In the genomic region with DNA sequence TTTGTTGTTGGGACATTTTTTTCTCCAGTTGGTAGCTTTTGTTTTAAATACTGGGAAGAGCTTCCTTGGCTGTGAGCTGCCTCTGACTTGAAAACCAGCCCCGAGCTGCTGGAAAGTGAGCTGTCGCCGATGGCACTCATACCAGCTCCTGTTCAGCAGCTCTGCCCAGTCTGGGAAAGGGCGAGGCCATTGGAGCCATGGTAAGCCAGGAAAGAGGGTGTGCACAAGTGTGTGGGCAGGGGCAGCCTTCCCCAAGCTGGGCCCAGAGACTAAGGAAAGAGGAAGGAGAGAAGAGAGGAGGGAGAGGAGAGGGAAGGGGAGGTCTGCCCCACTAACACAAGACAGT, we compare ENCODE assay signal across 10 cellular contexts. TPM values are rescaled to one million over a fixed set of nuclear protein-coding genes. Genes with fewer than 3 reads are reported as not detected.
A peak's percentile ranks its signal among the peaks of the same experiment; 100 is the strongest.
DNase-seq lines count a peak whose midpoint lies in the region; ATAC-seq and TF ChIP-seq lines count a peak whose summit lies in the region.
"Had no signal": no experiment of that assay in that cellular context is flagged by ENCODE, and none has a peak within 500 bp of the region (broad histone marks: within the 10 kb centered on the region; RNA-seq: fewer than 3 reads in every experiment).

No MANE protein-coding gene starts in this region.

- H3K27ac ChIP-seq in MM.1S (ENCODE audit: low read length) (no peak overlapping the region), right lobe of liver (peak overlapping the region in 1 of 3 donors; percentile 38)
- H3K27ac ChIP-seq: RWPE1 had no signal

- no peaks in the 10 kb centered on the region for H3K9me3 Mint-ChIP-seq in activated T-helper 1 cell treated with anti-CD3 and anti-CD28 coated beads, Interleukin-12 subunit alpha, Interleukin-12 subunit beta, Interleukin-2, Interleukin-4 antibody, amounts not matched to agents 30 ng/mL and 10 ng/mL and 1 ng/mL, durations not matched to agents 14 hours and 24 hours and 36 hours

- H3F3A ChIP-seq in MM.1S (ENCODE audit: insufficient read depth, low read length): peaks cover 26% of the 10 kb centered on the region

- H3K36me3 Mint-ChIP-seq in activated T-helper 1 cell treated with anti-CD3 and anti-CD28 coated beads, Interleukin-12 subunit alpha, Interleukin-12 subunit beta, Interleukin-2, Interleukin-4 antibody, amounts not matched to agents 30 ng/mL and 10 ng/mL and 1 ng/mL, durations not matched to agents 14 hours and 24 hours and 36 hours (ENCODE audit: low read depth): no peaks in the 10 kb centered on the region

- no CpG with 5 or more reads among the region's 4 CpGs for WGBS in right lobe of liver (ENCODE audit: insufficient coverage, low coverage, low lambda C conversion rate, missing lambda C conversion rate)

- H3K9ac ChIP-seq in iPS-15b (ENCODE audit: low read depth, low read length) (no peak overlapping the region), MM.1S (ENCODE audit: low read length) (no peak overlapping the region)

- H3K9me3 ChIP-seq in iPS-15b (ENCODE audit: control insufficient read depth, insufficient read depth, low read length) (no peaks in the 10 kb centered on the region), MM.1S (replicated peaks; ENCODE audit: insufficient read depth, low read length) (no peaks in the 10 kb centered on the region), right lobe of liver (no peaks in the 10 kb centered on the region)

- peaks cover 50% of the 10 kb centered on the region for H3K27me3 Mint-ChIP-seq in activated T-helper 1 cell treated with anti-CD3 and anti-CD28 coated beads, Interleukin-12 subunit alpha, Interleukin-12 subunit beta, Interleukin-2, Interleukin-4 antibody, amounts not matched to agents 30 ng/mL and 10 ng/mL and 1 ng/mL, durations not matched to agents 14 hours and 24 hours and 36 hours (ENCODE audit: insufficient read depth)

- H3K27ac Mint-ChIP-seq in activated T-helper 1 cell treated with anti-CD3 and anti-CD28 coated beads, Interleukin-12 subunit alpha, Interleukin-12 subunit beta, Interleukin-2, Interleukin-4 antibody, amounts not matched to agents 30 ng/mL and 10 ng/mL and 1 ng/mL, durations not matched to agents 14 hours and 24 hours and 36 hours: no peak overlapping the region

- DNase-seq in GM10266 (ENCODE audit: extremely low spot score) (peak; percentile 13), retina (peak; percentile 50), MM.1S (no peak), COLO829 (ENCODE audit: low spot score) (no peak), right lobe of liver (no peak)
- no peak for DNase-seq in activated T-helper 1 cell treated with anti-CD3 and anti-CD28 coated beads, Interleukin-12 subunit alpha, Interleukin-12 subunit beta, Interleukin-2, Interleukin-4 antibody, amounts not matched to agents 30 ng/mL and 10 ng/mL and 1 ng/mL, durations not matched to agents 14 hours and 24 hours and 36 hours (ENCODE audit: low spot score)
- DNase-seq: NCI-H524 treated with DMSO at 0.1 percent for 48 hours had no signal

- no peaks in the 10 kb centered on the region for H3K9me2 ChIP-seq in MM.1S (replicated peaks; ENCODE audit: insufficient read depth, low read length)

- no peak overlapping the region for H3K4me2 ChIP-seq in MM.1S (ENCODE audit: low read depth, low read length)

- H3K4me1 ChIP-seq in iPS-15b (ENCODE audit: control insufficient read depth, insufficient read depth, low read length) (peaks cover 12% of the 10 kb centered on the region), MM.1S (ENCODE audit: low read length) (no peaks in the 10 kb centered on the region), right lobe of liver (peaks cover 0 to 33% (median 4%) of the 10 kb centered on the region in 4 donors)

- no peak overlapping the region for H2AFZ ChIP-seq in MM.1S (ENCODE audit: low read length)

- H3K79me2 ChIP-seq in MM.1S (ENCODE audit: low read length): peaks cover 31% of the 10 kb centered on the region

- H3K27me3 ChIP-seq in iPS-15b (ENCODE audit: control insufficient read depth, insufficient read depth, low read length): peaks cover 96% of the 10 kb centered on the region
- H3K27me3 ChIP-seq in MM.1S (replicated peaks; ENCODE audit: insufficient read depth, low read length): peaks cover 8% of the 10 kb centered on the region
- peaks cover 5 to 37% of the 10 kb centered on the region in 2 donors for H3K27me3 ChIP-seq in right lobe of liver

- TF ChIP-seq POLR2A in right lobe of liver (IDR thresholded peaks at IDR 0.05): no peak

- intact Hi-C loops in activated T-helper 1 cell treated with anti-CD3 and anti-CD28 coated beads, Interleukin-12 subunit alpha, Interleukin-12 subunit beta, Interleukin-2, Interleukin-4 antibody, amounts not matched to agents 30 ng/mL and 10 ng/mL and 1 ng/mL, durations not matched to agents 14 hours and 24 hours and 36 hours (cut with micrococcal nuclease): loop anchor here (5.0 kb wide), 1 partner anchor 108 kb away; no protein-coding TSS in a partner anchor
- intact Hi-C loops in right lobe of liver (cut with DNase I): no loop called here

- peaks cover 51% of the 10 kb centered on the region for H3K4me1 Mint-ChIP-seq in activated T-helper 1 cell treated with anti-CD3 and anti-CD28 coated beads, Interleukin-12 subunit alpha, Interleukin-12 subunit beta, Interleukin-2, Interleukin-4 antibody, amounts not matched to agents 30 ng/mL and 10 ng/mL and 1 ng/mL, durations not matched to agents 14 hours and 24 hours and 36 hours (ENCODE audit: low read depth)

- no peak for ATAC-seq in HG03460 (IDR thresholded peaks at IDR 0.05; ENCODE audit: unreplicated experiment)
- no peak for ATAC-seq in right lobe of liver

- H3K4me3 ChIP-seq in iPS-15b (ENCODE audit: low read depth, low read length): peak overlapping the region; percentile 39
- H3K4me3 ChIP-seq in MM.1S (ENCODE audit: low read length): no peak overlapping the region
- no peak overlapping the region for H3K4me3 ChIP-seq in right lobe of liver

- no peaks in the 10 kb centered on the region for H3K36me3 ChIP-seq in iPS-15b (ENCODE audit: control insufficient read depth, insufficient read depth, low read length)
- no peaks in the 10 kb centered on the region for H3K36me3 ChIP-seq in MM.1S (replicated peaks; ENCODE audit: insufficient read depth, low read length)
- H3K36me3 ChIP-seq in right lobe of liver: no peaks in the 10 kb centered on the region

- TF ChIP-seq CTCF in GM10266 (IDR thresholded peaks at IDR 0.05; ENCODE audit: control insufficient read depth, insufficient read depth, low read depth, missing control alignments) (no peak), MM.1S (IDR thresholded peaks at IDR 0.05; ENCODE audit: low read length) (no peak), right lobe of liver (IDR thresholded peaks at IDR 0.05) (no peak)

- H4K20me1 ChIP-seq in MM.1S (ENCODE audit: insufficient read depth, low read length): no peaks in the 10 kb centered on the region

- H3K4me3 Mint-ChIP-seq in activated T-helper 1 cell treated with anti-CD3 and anti-CD28 coated beads, Interleukin-12 subunit alpha, Interleukin-12 subunit beta, Interleukin-2, Interleukin-4 antibody, amounts not matched to agents 30 ng/mL and 10 ng/mL and 1 ng/mL, durations not matched to agents 14 hours and 24 hours and 36 hours: peak overlapping the region; percentile 45

RNA-seq across cellular contexts. Expression of gene FLI1, which starts 3.2 kb away (rescaled TPM):
- 40.7 and 41.5 TPM in 2 replicates for total RNA-seq in activated T-helper 1 cell treated with anti-CD3 and anti-CD28 coated beads, Interleukin-12 subunit alpha, Interleukin-12 subunit beta, Interleukin-2, Interleukin-4 antibody, amounts not matched to agents 30 ng/mL and 10 ng/mL and 1 ng/mL, durations not matched to agents 14 hours and 24 hours and 36 hours
- total RNA-seq in right lobe of liver: 1 to 10 TPM; 3.8 to 7.9 (median 6.2) TPM

Comparison
In these comparisons a context has a peak if more than half of its experiments do, and no peak if none do; other contexts are left out.
1. DNase-seq: peak in GM10266 (single experiment) and retina (single experiment); none in activated T-helper 1 cell treated with anti-CD3 and anti-CD28 coated beads, Interleukin-12 subunit alpha, Interleukin-12 subunit beta, Interleukin-2, Interleukin-4 antibody, amounts not matched to agents 30 ng/mL and 10 ng/mL and 1 ng/mL, durations not matched to agents 14 hours and 24 hours and 36 hours (single experiment), MM.1S (single experiment), COLO829 (single experiment) and right lobe of liver (0 of 3).